8 cellular contexts compared by ENCODE assay signal in genomic region chr15:80418892-80419537, GRCh38. TPM values are rescaled to one million over a fixed set of nuclear protein-coding genes. Genes with fewer than 3 reads are reported as not detected.
DNase-seq lines count a peak whose midpoint lies in the region; ATAC-seq and TF ChIP-seq lines count a peak whose summit lies in the region.

No MANE protein-coding gene starts in this region.

- no peak overlapping the region for H3K4me3 ChIP-seq in heart right ventricle

- no peaks in the 10 kb centered on the region for H3K4me1 Mint-ChIP-seq in activated T-helper 1 cell treated with anti-CD3 and anti-CD28 coated beads, Interleukin-12 subunit alpha, Interleukin-12 subunit beta, Interleukin-2, Interleukin-4 antibody, amounts not matched to agents 30 ng/mL and 10 ng/mL and 1 ng/mL, durations not matched to agents 14 hours and 24 hours and 36 hours (ENCODE audit: low read depth)

- H3K36me3 ChIP-seq in heart right ventricle: no peaks in the 10 kb centered on the region

- no peak overlapping the region for H3K27ac Mint-ChIP-seq in activated T-helper 1 cell treated with anti-CD3 and anti-CD28 coated beads, Interleukin-12 subunit alpha, Interleukin-12 subunit beta, Interleukin-2, Interleukin-4 antibody, amounts not matched to agents 30 ng/mL and 10 ng/mL and 1 ng/mL, durations not matched to agents 14 hours and 24 hours and 36 hours

- H3K27ac ChIP-seq in heart right ventricle: no peak overlapping the region

- DNase-seq in heart right ventricle (no peak), cardiac septum (ENCODE audit: low spot score) (no peak), NCI-H226 (peak; percentile 58), cerebellar cortex (ENCODE audit: low spot score) (peak; percentile 18), lung microvascular endothelial cell (ENCODE audit: low read depth in 2 of 2) (peak; percentile 59 to 60), DMS79 treated with DMSO at 0.1 percent for 48 hours (lab: John Stamatoyannopoulos, UW) (no peak), GM19240 (ENCODE audit: insufficient read length, low spot score) (no peak)
- no peak for DNase-seq in activated T-helper 1 cell treated with anti-CD3 and anti-CD28 coated beads, Interleukin-12 subunit alpha, Interleukin-12 subunit beta, Interleukin-2, Interleukin-4 antibody, amounts not matched to agents 30 ng/mL and 10 ng/mL and 1 ng/mL, durations not matched to agents 14 hours and 24 hours and 36 hours (ENCODE audit: low spot score)

- ATAC-seq in heart right ventricle: no peak

- peaks cover 0 to 5% (median 0%) of the 10 kb centered on the region in 7 donors for H3K27me3 ChIP-seq in heart right ventricle

- no peak overlapping the region for H3K4me3 Mint-ChIP-seq in activated T-helper 1 cell treated with anti-CD3 and anti-CD28 coated beads, Interleukin-12 subunit alpha, Interleukin-12 subunit beta, Interleukin-2, Interleukin-4 antibody, amounts not matched to agents 30 ng/mL and 10 ng/mL and 1 ng/mL, durations not matched to agents 14 hours and 24 hours and 36 hours

- H3K36me3 Mint-ChIP-seq in activated T-helper 1 cell treated with anti-CD3 and anti-CD28 coated beads, Interleukin-12 subunit alpha, Interleukin-12 subunit beta, Interleukin-2, Interleukin-4 antibody, amounts not matched to agents 30 ng/mL and 10 ng/mL and 1 ng/mL, durations not matched to agents 14 hours and 24 hours and 36 hours (ENCODE audit: low read depth): no peaks in the 10 kb centered on the region

- H3K4me1 ChIP-seq in heart right ventricle: no peaks in the 10 kb centered on the region

- intact Hi-C loops in heart right ventricle (cut with DNase I): no loop called here
- intact Hi-C loops in cardiac septum (cut with DNase I): no loop called here
- intact Hi-C loops in activated T-helper 1 cell treated with anti-CD3 and anti-CD28 coated beads, Interleukin-12 subunit alpha, Interleukin-12 subunit beta, Interleukin-2, Interleukin-4 antibody, amounts not matched to agents 30 ng/mL and 10 ng/mL and 1 ng/mL, durations not matched to agents 14 hours and 24 hours and 36 hours (cut with micrococcal nuclease): no loop called here

- no peaks in the 10 kb centered on the region for H3K9me3 Mint-ChIP-seq in activated T-helper 1 cell treated with anti-CD3 and anti-CD28 coated beads, Interleukin-12 subunit alpha, Interleukin-12 subunit beta, Interleukin-2, Interleukin-4 antibody, amounts not matched to agents 30 ng/mL and 10 ng/mL and 1 ng/mL, durations not matched to agents 14 hours and 24 hours and 36 hours

- no peaks in the 10 kb centered on the region for H3K9me3 ChIP-seq in heart right ventricle

- peaks cover 11% of the 10 kb centered on the region for H3K27me3 Mint-ChIP-seq in activated T-helper 1 cell treated with anti-CD3 and anti-CD28 coated beads, Interleukin-12 subunit alpha, Interleukin-12 subunit beta, Interleukin-2, Interleukin-4 antibody, amounts not matched to agents 30 ng/mL and 10 ng/mL and 1 ng/mL, durations not matched to agents 14 hours and 24 hours and 36 hours (ENCODE audit: insufficient read depth)

- WGBS in heart right ventricle, 2 donors: 54 to 55% methylated on average over 10 of the region's 10 CpGs

- TF ChIP-seq CTCF in heart right ventricle (IDR thresholded peaks at IDR 0.05): peak; percentile 12 to 64 (median 49)

RNA-seq across cellular contexts. Expression of gene ARNT2, which starts 14.8 kb away (rescaled TPM):
- 1 to 10 TPM; 1.7 to 6.7 (median 4.5) TPM for total RNA-seq in heart right ventricle
- polyA plus RNA-seq in heart right ventricle: under 1 TPM; 0.71 to 0.80 TPM
- total RNA-seq in cardiac septum: 4.7 TPM
- total RNA-seq in lung microvascular endothelial cell: under 0.01 and 0.22 TPM in 2 replicates
- total RNA-seq in activated T-helper 1 cell treated with anti-CD3 and anti-CD28 coated beads, Interleukin-12 subunit alpha, Interleukin-12 subunit beta, Interleukin-2, Interleukin-4 antibody, amounts not matched to agents 30 ng/mL and 10 ng/mL and 1 ng/mL, durations not matched to agents 14 hours and 24 hours and 36 hours: 0.05 and 0.36 TPM in 2 replicates

Comparison
In these comparisons a context has a peak if more than half of its experiments do, and no peak if none do; other contexts are left out.
1. DNase-seq: peak in NCI-H226 (single experiment), cerebellar cortex (single experiment) and lung microvascular endothelial cell (2 of 2); none in heart right ventricle (0 of 2), cardiac septum (single experiment), DMS79 treated with DMSO at 0.1 percent for 48 hours (single experiment), GM19240 (single experiment) and activated T-helper 1 cell treated with anti-CD3 and anti-CD28 coated beads, Interleukin-12 subunit alpha, Interleukin-12 subunit beta, Interleukin-2, Interleukin-4 antibody, amounts not matched to agents 30 ng/mL and 10 ng/mL and 1 ng/mL, durations not matched to agents 14 hours and 24 hours and 36 hours (single experiment).